ENCODE assay signal across 10 cellular contexts in the genomic region with DNA sequence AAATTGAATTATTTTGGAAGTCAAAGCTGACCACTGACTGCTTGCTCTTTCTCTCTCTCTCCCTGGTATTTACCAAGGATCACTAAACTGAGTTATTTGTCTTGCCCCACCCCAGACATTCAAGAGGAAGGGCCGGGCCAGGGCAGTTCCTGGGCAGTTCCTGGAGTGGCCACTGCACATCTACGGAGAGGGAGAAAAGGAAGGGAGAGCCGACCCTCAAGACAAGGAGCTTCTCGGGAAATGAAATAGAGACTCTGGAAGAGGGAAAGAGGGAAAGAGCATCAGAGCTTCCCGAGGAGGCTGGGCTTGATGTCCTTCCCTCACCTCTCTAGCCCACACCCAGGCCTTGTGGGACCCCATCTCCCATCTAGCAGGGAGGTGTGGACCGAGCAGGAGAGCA.
"Had no signal": no experiment of that assay in that cellular context is flagged by ENCODE, and none has a peak within 500 bp of the region (broad histone marks: within the 10 kb centered on the region; RNA-seq: fewer than 3 reads in every experiment).

No MANE protein-coding gene starts in this region.

- H3K4me1 Mint-ChIP-seq: T-cell had no signal

- H3K9me3 Mint-ChIP-seq: activated T-helper 1 cell treated with anti-CD3 and anti-CD28 coated beads, Interleukin-12 subunit alpha, Interleukin-12 subunit beta, Interleukin-2, Interleukin-4 antibody, amounts not matched to agents 30 ng/mL and 10 ng/mL and 1 ng/mL, durations not matched to agents 14 hours and 24 hours and 36 hours; T-cell had no signal

- H3K4me3 Mint-ChIP-seq: activated T-helper 1 cell treated with anti-CD3 and anti-CD28 coated beads, Interleukin-12 subunit alpha, Interleukin-12 subunit beta, Interleukin-2, Interleukin-4 antibody, amounts not matched to agents 30 ng/mL and 10 ng/mL and 1 ng/mL, durations not matched to agents 14 hours and 24 hours and 36 hours; T-cell had no signal

- H3K27ac Mint-ChIP-seq: activated T-helper 1 cell treated with anti-CD3 and anti-CD28 coated beads, Interleukin-12 subunit alpha, Interleukin-12 subunit beta, Interleukin-2, Interleukin-4 antibody, amounts not matched to agents 30 ng/mL and 10 ng/mL and 1 ng/mL, durations not matched to agents 14 hours and 24 hours and 36 hours; T-cell had no signal

- H3K36me3 Mint-ChIP-seq: T-cell had no signal

- H3K9me3 ChIP-seq: heart left ventricle, pancreas had no signal

- ATAC-seq: pancreas, T-cell had no signal

- H3K27me3 ChIP-seq: heart left ventricle, pancreas had no signal

- H3K27ac ChIP-seq: pancreas had no signal

- H3K4me3 ChIP-seq: heart left ventricle, pancreas, skin epidermis had no signal

- H3K36me3 ChIP-seq: heart left ventricle, pancreas had no signal

- H3K4me1 ChIP-seq: pancreas had no signal

- DNase-seq: activated CD4-positive, alpha-beta T cell treated with anti-CD3 and anti-CD28 coated beads for 1 hour; activated CD4-positive, alpha-beta T cell treated with anti-CD3 and anti-CD28 coated beads, Interleukin-2, amount 50 U/mL, for 48 hours; activated naive CD4-positive, alpha-beta T cell treated with Interleukin-2 at 50 U/mL for 16 hours; foreskin melanocyte; pancreas; T1000 had no signal
